ENCODE assay signal across 9 cellular contexts in the genomic region with DNA sequence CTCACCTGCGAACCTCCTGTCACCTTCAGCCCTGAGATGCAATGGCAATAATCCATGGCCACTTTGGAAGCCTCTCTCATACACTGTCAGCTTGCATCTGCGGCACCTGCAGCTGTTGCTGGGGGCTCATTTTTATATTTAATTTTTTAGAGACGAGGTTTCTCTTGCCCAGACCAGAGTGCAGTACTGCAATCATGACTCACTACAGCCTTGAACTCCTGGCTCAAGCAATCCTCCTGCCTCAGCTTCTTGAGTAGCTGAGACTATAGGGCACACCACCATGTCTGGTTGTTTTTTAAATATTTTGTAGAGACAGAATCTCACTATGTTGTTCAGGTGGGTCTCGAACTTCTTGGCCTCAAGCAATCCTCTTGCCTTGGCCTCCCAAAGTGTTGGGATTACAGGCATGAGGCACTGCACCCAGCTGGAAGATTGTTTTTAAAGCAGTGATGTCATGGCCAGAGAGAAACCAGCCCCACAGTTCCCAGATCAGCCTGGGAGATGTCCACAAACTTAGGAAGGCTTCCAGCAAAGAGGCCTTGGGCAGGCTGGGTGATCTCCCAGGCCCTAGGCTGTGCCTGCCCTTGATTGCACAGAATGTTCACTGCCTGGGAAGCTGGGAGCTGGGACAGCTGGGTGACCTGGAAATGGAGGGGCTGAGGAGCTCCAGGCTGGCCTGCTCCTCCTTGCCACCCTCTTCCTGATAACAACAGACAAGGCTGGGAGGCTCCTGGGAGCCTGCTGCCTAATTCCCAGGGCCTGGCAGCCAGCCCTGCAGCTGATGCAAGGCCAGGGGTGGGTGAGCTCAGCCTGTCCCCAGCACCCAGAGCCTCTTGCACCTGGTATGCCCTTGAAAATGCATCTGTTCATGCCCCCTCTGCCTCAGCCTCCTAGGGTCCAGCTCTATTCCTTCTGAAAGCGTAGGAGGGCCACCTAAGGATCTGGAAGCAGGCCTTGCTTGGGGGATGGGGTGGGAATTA. TPM values are rescaled to one million over a fixed set of nuclear protein-coding genes. Genes with fewer than 3 reads are reported as not detected.
DNase-seq lines count a peak whose midpoint lies in the region; ATAC-seq and TF ChIP-seq lines count a peak whose summit lies in the region.
"Had no signal": no experiment of that assay in that cellular context is flagged by ENCODE, and none has a peak within 500 bp of the region (broad histone marks: within the 10 kb centered on the region; RNA-seq: fewer than 3 reads in every experiment).

No MANE protein-coding gene starts in this region.

- no peaks in the 10 kb centered on the region for H3K27me3 ChIP-seq in Karpas-422 (ENCODE audit: low read length)
- H3K27me3 ChIP-seq in mammary epithelial cell (ENCODE audit: insufficient read depth, low read length) = no peaks in the 10 kb centered on the region
- H3K27me3 ChIP-seq in lung (ENCODE audit: control insufficient read depth, insufficient read depth) = no peaks in the 10 kb centered on the region

- H3K27me3 Mint-ChIP-seq in activated naive CD8-positive, alpha-beta T cell treated with anti-CD3 and anti-CD28 coated beads, Interleukin-2, amount 50 U/mL, for 24 hours = no peaks in the 10 kb centered on the region

- H3K9me3 ChIP-seq in Karpas-422 (ENCODE audit: low read length) (no peaks in the 10 kb centered on the region), mammary epithelial cell (replicated peaks; ENCODE audit: insufficient read depth, low read length) (no peaks in the 10 kb centered on the region), lung (ENCODE audit: control insufficient read depth in 2 of 2, insufficient read depth in 1 of 2, low read length in 1 of 2) (no peaks in the 10 kb centered on the region)

- TF ChIP-seq CTCF in 22Rv1 (IDR thresholded peaks at IDR 0.05) (no peak), mammary epithelial cell (conservative IDR thresholded peaks at IDR 0.05 in 1 of 2, IDR thresholded peaks at IDR 0.05 in 1 of 2; ENCODE audit: extremely low read depth in 1 of 2, insufficient read depth in 1 of 2, low read depth in 1 of 2, low read length in 2 of 2) (no peak), lung (IDR thresholded peaks at IDR 0.05; ENCODE audit: control extremely low read depth, extremely low read depth) (no peak)

- WGBS in mammary epithelial cell (ENCODE audit: low coverage, missing lambda C conversion rate) = 90% methylated on average over 5 of the region's 5 CpGs
- 95 to 96% methylated on average over 5 of the region's 5 CpGs for WGBS in lung, 2 donors

- no peaks in the 10 kb centered on the region for H4K20me1 ChIP-seq in Karpas-422 (ENCODE audit: insufficient read depth, low read depth, low read length)
- no peaks in the 10 kb centered on the region for H4K20me1 ChIP-seq in mammary epithelial cell (ENCODE audit: insufficient read depth, low read length)

- H2AFZ ChIP-seq in Karpas-422 (ENCODE audit: low read length) = peak overlapping the region; percentile 49; the same call in 1 of the 2 replicates
- peak overlapping the region; percentile 35 for H2AFZ ChIP-seq in mammary epithelial cell (ENCODE audit: low read depth, low read length)

- DNase-seq in Karpas-422 (no peak), mammary epithelial cell (no peak), lung (ENCODE audit: low spot score) (no peak), NK-92 (lab: John Stamatoyannopoulos, UW; ENCODE audit: unreplicated experiment) (no peak)
- DNase-seq in activated naive CD8-positive, alpha-beta T cell treated with anti-CD3 and anti-CD28 coated beads, Interleukin-2, amount 50 U/mL, for 24 hours = no peak
- DNase-seq in stimulated activated naive CD4-positive, alpha-beta T cell (lab: John Stamatoyannopoulos, UW) = no peak
- DNase-seq: CD8-positive, alpha-beta memory T cell had no signal

- H3K9me2 ChIP-seq in Karpas-422 (replicated peaks; ENCODE audit: insufficient read depth, low read length) = no peaks in the 10 kb centered on the region

- no peaks in the 10 kb centered on the region for H3K36me3 Mint-ChIP-seq in activated naive CD8-positive, alpha-beta T cell treated with anti-CD3 and anti-CD28 coated beads, Interleukin-2, amount 50 U/mL, for 24 hours (ENCODE audit: low read depth)
- H3K36me3 Mint-ChIP-seq: CD8-positive, alpha-beta memory T cell had no signal

- TSS peak; percentile 59 for BruUV-seq in mammary epithelial cell (replicated peaks; lab: Mats Ljungman, UMichigan)

- H3K4me1 ChIP-seq in Karpas-422 (ENCODE audit: low read length) (peaks cover 15% of the 10 kb centered on the region), mammary epithelial cell (ENCODE audit: insufficient read depth, low read length) (peaks cover 5% of the 10 kb centered on the region), lung (ENCODE audit: control insufficient read depth in 2 of 2, insufficient read depth in 2 of 2, low read length in 2 of 2) (no peaks in the 10 kb centered on the region)

- H3K4me2 ChIP-seq in Karpas-422 (ENCODE audit: low read depth, low read length, poor library complexity, severe bottlenecking) (no peak overlapping the region), mammary epithelial cell (ENCODE audit: insufficient read depth, low read depth, low read length) (no peak overlapping the region)

- H3K4me3 ChIP-seq in Karpas-422 (ENCODE audit: low read length) = no peak overlapping the region
- H3K4me3 ChIP-seq in mammary epithelial cell (replicated peaks in 1 of 3; ENCODE audit: insufficient read depth in 1 of 3, low read depth in 2 of 3, low read length in 3 of 3) = no peak overlapping the region
- H3K4me3 ChIP-seq in lung = no peak overlapping the region

- intact Hi-C loops in mammary epithelial cell (cut with micrococcal nuclease) = no loop called here

- in situ Hi-C loops in mammary epithelial cell (cut with MboI; ENCODE audit: low sequenced_read_pairs in 2 of 2) = no loop called here

- H3K27ac Mint-ChIP-seq in activated naive CD8-positive, alpha-beta T cell treated with anti-CD3 and anti-CD28 coated beads, Interleukin-2, amount 50 U/mL, for 24 hours = no peak overlapping the region

- no peak overlapping the region for H3K4me3 Mint-ChIP-seq in activated naive CD8-positive, alpha-beta T cell treated with anti-CD3 and anti-CD28 coated beads, Interleukin-2, amount 50 U/mL, for 24 hours
- H3K4me3 Mint-ChIP-seq: CD8-positive, alpha-beta memory T cell had no signal

- no peaks in the 10 kb centered on the region for H3K36me3 ChIP-seq in Karpas-422 (ENCODE audit: insufficient read depth, low read length)
- H3K36me3 ChIP-seq in mammary epithelial cell (ENCODE audit: insufficient read depth, low read length) = no peaks in the 10 kb centered on the region
- no peaks in the 10 kb centered on the region for H3K36me3 ChIP-seq in lung (ENCODE audit: control insufficient read depth in 2 of 2, insufficient read depth in 2 of 2, low read length in 2 of 2)

- dilution Hi-C loops in mammary epithelial cell (cut with HindIII; ENCODE audit: low sequenced_read_pairs) = no loop called here

- H3K9ac ChIP-seq in Karpas-422 (ENCODE audit: low read length) (peak overlapping the region; percentile 40; the same call in 1 of the 2 replicates), mammary epithelial cell (ENCODE audit: insufficient read depth, low read length) (no peak overlapping the region)

- ATAC-seq in lung (ENCODE audit: insufficient read depth, low FRiP score) (no peak), GM19463 (IDR thresholded peaks at IDR 0.05; ENCODE audit: unreplicated experiment) (no peak)
- no peak for ATAC-seq in activated naive CD8-positive, alpha-beta T cell treated with anti-CD3 and anti-CD28 coated beads, Interleukin-2, amount 50 U/mL, for 24 hours

- H3K27ac ChIP-seq in 22Rv1 = peak overlapping the region; percentile 43
- no peak overlapping the region for H3K27ac ChIP-seq in Karpas-422 (ENCODE audit: low read length)
- H3K27ac ChIP-seq in mammary epithelial cell (ENCODE audit: insufficient read depth, low read depth, low read length) = peak overlapping the region; percentile 13
- peak overlapping the region; percentile 37 to 55 for H3K27ac ChIP-seq in lung (ENCODE audit: low read depth in 1 of 2, low read length in 1 of 2)

- no peaks in the 10 kb centered on the region for H3K4me1 Mint-ChIP-seq in activated naive CD8-positive, alpha-beta T cell treated with anti-CD3 and anti-CD28 coated beads, Interleukin-2, amount 50 U/mL, for 24 hours
- H3K4me1 Mint-ChIP-seq: CD8-positive, alpha-beta memory T cell had no signal

- no peaks in the 10 kb centered on the region for H3K79me2 ChIP-seq in Karpas-422 (ENCODE audit: low read length)
- H3K79me2 ChIP-seq in mammary epithelial cell (ENCODE audit: insufficient read depth, low read length) = no peaks in the 10 kb centered on the region

- CTCF ChIA-PET in mammary epithelial cell (lab: Charles Lee; ENCODE audit: low non-redundant PET) = no interaction called here

- H3K9me3 Mint-ChIP-seq in activated naive CD8-positive, alpha-beta T cell treated with anti-CD3 and anti-CD28 coated beads, Interleukin-2, amount 50 U/mL, for 24 hours = no peaks in the 10 kb centered on the region
- H3K9me3 Mint-ChIP-seq: CD8-positive, alpha-beta memory T cell had no signal

RNA-seq across cellular contexts. Expression of a gene that starts 27.1 kb away (rescaled TPM):
- 0.32 and 0.37 TPM in 2 replicates for total RNA-seq in Karpas-422 (2014; rRNA removed; shearing (Covaris generic); ENCODE audit: low replicate concordance)
- total RNA-seq in mammary epithelial cell (under 1 TPM in 1 of 2 donors, not detected in 1; 0.78 TPM), lung (under 1 TPM; 0.37 to 0.74 TPM)
- polyA plus RNA-seq in mammary epithelial cell (0.06 TPM), lung (under 1 TPM; 0.14 to 0.69 TPM)
- not detected for polyA minus RNA-seq in mammary epithelial cell
- polyA plus RNA-seq: CD8-positive, alpha-beta memory T cell had no signal

RNA-seq across cellular contexts. Expression of a gene that starts 35.4 kb away (rescaled TPM):
- 0.63 and 7.4 TPM in 2 replicates for total RNA-seq in Karpas-422 (2014; rRNA removed; shearing (Covaris generic); ENCODE audit: low replicate concordance)
- total RNA-seq in mammary epithelial cell = 100 to 1,000 TPM; 140 to 186 TPM
- 342 TPM for polyA plus RNA-seq in mammary epithelial cell
- 129 TPM for polyA minus RNA-seq in mammary epithelial cell
- total RNA-seq in lung = 100 to 1,000 TPM in 1 of 2 donors, 10 to 100 TPM in 1; 53.2 to 393 TPM
- 100 to 1,000 TPM; 387 to 415 TPM for polyA plus RNA-seq in lung
